Comparison of ENCODE assay signal across 9 cellular contexts in the genomic region with DNA sequence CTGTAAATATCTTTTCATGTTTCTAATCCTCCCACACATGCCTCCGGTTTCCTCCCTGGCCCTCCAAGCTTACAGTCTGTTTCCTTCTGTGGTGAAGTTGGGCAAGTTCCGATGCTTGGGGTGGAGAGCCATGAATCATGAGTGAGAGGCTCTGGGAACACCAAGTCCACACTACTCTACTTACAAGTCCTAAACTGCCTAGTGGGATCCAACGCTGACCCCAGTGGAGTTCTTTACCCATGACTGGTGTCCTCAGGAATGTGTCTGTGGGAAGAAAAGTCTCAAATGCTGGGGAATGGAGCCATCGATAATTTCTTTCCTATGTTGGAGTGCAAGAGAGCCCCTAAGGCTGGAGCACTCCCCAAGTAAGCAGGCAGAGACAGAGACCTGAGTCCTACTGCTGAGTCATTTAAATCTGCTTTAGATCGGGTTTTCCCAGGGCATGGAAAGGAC.
DNase-seq lines count a peak whose midpoint lies in the region; ATAC-seq, FAIRE-seq and TF ChIP-seq lines count a peak whose summit lies in the region.
"Had no signal": no experiment of that assay in that cellular context is flagged by ENCODE, and none has a peak within 500 bp of the region (broad histone marks: within the 10 kb centered on the region; RNA-seq: fewer than 3 reads in every experiment).

No MANE protein-coding gene starts in this region.

- TF ChIP-seq CTCF in fibroblast of mammary gland (conservative IDR thresholded peaks at IDR 0.05; ENCODE audit: control insufficient read depth, insufficient read depth, low read depth, low read length) = peak; percentile 5
- TF ChIP-seq CTCF in gastrocnemius medialis (IDR thresholded peaks at IDR 0.05 in 4 of 5, conservative IDR thresholded peaks at IDR 0.05 in 1 of 5) = no peak

- peak overlapping the region; percentile 51 for H3K4me3 ChIP-seq in fibroblast of mammary gland (ENCODE audit: control insufficient read depth, low read depth, low read length)
- no peak overlapping the region for H3K4me3 ChIP-seq in gastrocnemius medialis

- H3K4me1 Mint-ChIP-seq in T-helper 2 cell treated with Interferon-gamma antibody and Interleukin-4, amounts not matched to agents 5 μg/mL and 100 μg/mL, for 36 hours (ENCODE audit: low read depth) = peaks cover 23% of the 10 kb centered on the region

- DNase-seq in GM12891 (ENCODE audit: insufficient read length, low spot score) (no peak), fibroblast of mammary gland (ENCODE audit: low read depth) (peak; percentile 100), gastrocnemius medialis (peak; percentile 62 to 77), frontal cortex (ENCODE audit: low spot score in 2 of 2) (no peak), occipital lobe (lab: John Stamatoyannopoulos, UW) (no peak), GM19240 (ENCODE audit: insufficient read length, low spot score) (no peak)
- peak; percentile 75 for DNase-seq in T-helper 2 cell treated with Interferon-gamma antibody and Interleukin-4, amounts not matched to agents 5 μg/mL and 100 μg/mL, for 36 hours (ENCODE audit: low spot score)

- no peaks in the 10 kb centered on the region for H3K36me3 ChIP-seq in gastrocnemius medialis

- FAIRE-seq in GM12891 (lab: Jason Lieb, UNC) (peak; percentile 72), frontal cortex (lab: Jason Lieb, UNC) (no peak)

- TF ChIP-seq POLR2A in GM12891 (IDR thresholded peaks at IDR 0.05; ENCODE audit: low read depth, low read length) (no peak), gastrocnemius medialis (IDR thresholded peaks at IDR 0.05) (no peak)

- no peaks in the 10 kb centered on the region for H3K27me3 ChIP-seq in gastrocnemius medialis

- peaks cover 0 to 10% of the 10 kb centered on the region in 2 donors for H3K4me1 ChIP-seq in gastrocnemius medialis

- H3K4me3 Mint-ChIP-seq in T-helper 2 cell treated with Interferon-gamma antibody and Interleukin-4, amounts not matched to agents 5 μg/mL and 100 μg/mL, for 36 hours = no peak overlapping the region

- H3K27ac Mint-ChIP-seq in T-helper 2 cell treated with Interferon-gamma antibody and Interleukin-4, amounts not matched to agents 5 μg/mL and 100 μg/mL, for 36 hours = no peak overlapping the region

- intact Hi-C loops in gastrocnemius medialis (cut with DNase I; ENCODE audit: low total_unique reads) = loop anchor here (2.0 kb wide), 1 partner anchor 72 kb away; no protein-coding TSS in a partner anchor

- in situ Hi-C loops in gastrocnemius medialis (cut with MboI; ENCODE audit: low sequenced_read_pairs in 4 of 4) = no loop called here

- H3K27me3 Mint-ChIP-seq in T-helper 2 cell treated with Interferon-gamma antibody and Interleukin-4, amounts not matched to agents 5 μg/mL and 100 μg/mL, for 36 hours (ENCODE audit: low read depth) = no peaks in the 10 kb centered on the region

- peaks cover 6% of the 10 kb centered on the region for H3K36me3 Mint-ChIP-seq in T-helper 2 cell treated with Interferon-gamma antibody and Interleukin-4, amounts not matched to agents 5 μg/mL and 100 μg/mL, for 36 hours (ENCODE audit: low read depth)

- ATAC-seq in gastrocnemius medialis (peak; percentile 87 to 93), HG03520 (IDR thresholded peaks at IDR 0.05; ENCODE audit: unreplicated experiment) (no peak)
- ATAC-seq: HCT116 had no signal

- no peaks in the 10 kb centered on the region for H3K9me3 ChIP-seq in gastrocnemius medialis

- H3K27ac ChIP-seq in gastrocnemius medialis = peak overlapping the region in 3 of 4 donors; percentile 22 to 58 (median 48)

- no peaks in the 10 kb centered on the region for H3K9me3 Mint-ChIP-seq in T-helper 2 cell treated with Interferon-gamma antibody and Interleukin-4, amounts not matched to agents 5 μg/mL and 100 μg/mL, for 36 hours

TF ChIP-seq in GM12891, 5 proteins besides CTCF, POLR2A, EP300 and RAD21:
- 0 out of 2 replicates have a peak, but pooled peaks have one; percentile 3 for TF ChIP-seq SPI1 (IDR thresholded peaks at IDR 0.05; ENCODE audit: low read depth, low read length)
- TF ChIP-seq POU2F2 (IDR thresholded peaks at IDR 0.05; ENCODE audit: low read depth, low read length) = no peak

Comparison
In these comparisons a context has a peak if more than half of its experiments do, and no peak if none do; other contexts are left out.
1. DNase-seq: peak in T-helper 2 cell treated with Interferon-gamma antibody and Interleukin-4, amounts not matched to agents 5 μg/mL and 100 μg/mL, for 36 hours (single experiment), fibroblast of mammary gland (single experiment) and gastrocnemius medialis (2 of 2); none in GM12891 (single experiment), frontal cortex (0 of 2), occipital lobe (single experiment) and GM19240 (single experiment).